Comparison of ENCODE assay signal across 13 cellular contexts in the genomic region with DNA sequence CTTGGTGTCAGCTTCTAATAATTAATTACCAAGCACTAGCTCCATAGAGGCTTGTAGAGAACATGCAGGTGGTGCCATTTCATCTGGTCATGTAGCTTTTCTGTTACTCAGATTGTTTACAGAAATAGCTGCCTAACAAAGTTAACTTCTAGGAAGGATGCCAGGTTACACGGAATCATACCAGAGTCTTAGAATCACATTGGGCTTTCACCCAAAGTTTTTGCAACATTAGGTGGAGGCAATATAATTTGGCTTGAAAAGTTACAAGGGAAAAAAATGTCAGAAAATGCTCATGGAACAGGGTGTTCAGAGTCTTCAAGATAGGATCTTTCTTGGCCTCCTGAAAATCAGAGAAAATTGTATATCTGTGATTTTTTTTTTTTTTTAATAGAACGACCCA.
DNase-seq lines count a peak whose midpoint lies in the region; TF ChIP-seq lines count a peak whose summit lies in the region.
"Had no signal": no experiment of that assay in that cellular context is flagged by ENCODE, and none has a peak within 500 bp of the region (broad histone marks: within the 10 kb centered on the region; RNA-seq: fewer than 3 reads in every experiment).

No MANE protein-coding gene starts in this region.

- no peaks in the 10 kb centered on the region for H3K79me2 ChIP-seq in fibroblast of lung (ENCODE audit: control insufficient read depth, insufficient read depth, low read length)

- H3K4me3 ChIP-seq in fibroblast of lung (replicated peaks in 1 of 4; ENCODE audit: control extremely low read depth in 1 of 4, insufficient read depth in 1 of 4, low read depth in 3 of 4, low read length in 4 of 4) (no peak overlapping the region), spleen (no peak overlapping the region), adrenal gland (no peak overlapping the region)
- H3K4me3 ChIP-seq: right lobe of liver had no signal

- no peak overlapping the region for H3K4me2 ChIP-seq in fibroblast of lung (ENCODE audit: extremely low read depth, insufficient read depth, low read length)

- TF ChIP-seq POLR2A in spleen (IDR thresholded peaks at IDR 0.05) (no peak), adrenal gland (IDR thresholded peaks at IDR 0.05) (no peak)

- no peaks in the 10 kb centered on the region for H3K4me1 ChIP-seq in fibroblast of lung (ENCODE audit: control insufficient read depth, extremely low read depth, insufficient read depth, low read length)
- peaks cover 7 to 38% (median 21%) of the 10 kb centered on the region in 6 donors for H3K4me1 ChIP-seq in spleen
- no peaks in the 10 kb centered on the region for H3K4me1 ChIP-seq in adrenal gland (replicated peaks in 1 of 2)
- H3K4me1 ChIP-seq: right lobe of liver had no signal

- no peaks in the 10 kb centered on the region for H3K36me3 ChIP-seq in fibroblast of lung (ENCODE audit: control insufficient read depth, insufficient read depth, low read length)
- peaks cover 0 to 6% (median 0%) of the 10 kb centered on the region in 6 donors for H3K36me3 ChIP-seq in spleen
- no peaks in the 10 kb centered on the region for H3K36me3 ChIP-seq in adrenal gland (replicated peaks in 1 of 2)
- H3K36me3 ChIP-seq: right lobe of liver had no signal

- no peak overlapping the region for H2AFZ ChIP-seq in fibroblast of lung (ENCODE audit: low read length)

- 84 to 93% (median 89%) methylated on average over 2 of the region's 2 CpGs for WGBS in spleen, 5 donors
- 46 to 54% (median 47%) methylated on average over 2 of the region's 2 CpGs for WGBS in adrenal gland, 4 donors

- no peak overlapping the region for H3K9ac ChIP-seq in fibroblast of lung (ENCODE audit: insufficient read depth, low read length)

- TF ChIP-seq CTCF in fibroblast of lung (conservative IDR thresholded peaks at IDR 0.05 in 1 of 2, IDR thresholded peaks at IDR 0.05 in 1 of 2; ENCODE audit: low read depth in 1 of 2, low read length in 2 of 2) = no peak
- no peak for TF ChIP-seq CTCF in spleen (IDR thresholded peaks at IDR 0.05 in 8 of 11, conservative IDR thresholded peaks at IDR 0.05 in 3 of 11)
- no peak for TF ChIP-seq CTCF in adrenal gland (IDR thresholded peaks at IDR 0.05)

- H3K9me3 ChIP-seq in fibroblast of lung (ENCODE audit: control insufficient read depth, insufficient read depth, low read depth, low read length) (no peaks in the 10 kb centered on the region), spleen (peaks cover 0 to 5% (median 0%) of the 10 kb centered on the region in 8 donors), adrenal gland (replicated peaks in 1 of 3) (no peaks in the 10 kb centered on the region)
- H3K9me3 ChIP-seq: right lobe of liver had no signal

- DNase-seq in EL (peak; percentile 59), NCI-H446 (lab: John Stamatoyannopoulos, UW) (peak; percentile 72 to 94), fibroblast of lung (ENCODE audit: low read depth in 2 of 2) (peak; percentile 91 to 96), renal cortical epithelial cell (ENCODE audit: low read depth) (peak; percentile 62), SW 1271 (lab: John Stamatoyannopoulos, UW) (no peak), spleen (no peak), adrenal gland (no peak)
- DNase-seq in activated effector memory CD4-positive, alpha-beta T cell treated with Interleukin-2 at 50 U/mL for 16 hours = no peak
- DNase-seq: activated CD4-positive, alpha-beta T cell treated with anti-CD3 and anti-CD28 coated beads, Interleukin-2, amount 10 ng/mL, durations not matched to agents 24 days and 14 days; activated effector memory CD4-positive, alpha-beta T cell treated with anti-CD3 and anti-CD28 coated beads, Interleukin-2, amount 50 U/mL, for 16 hours; CD8-positive, alpha-beta memory T cell; foreskin melanocyte; right lobe of liver had no signal

- H3K27me3 ChIP-seq in fibroblast of lung (ENCODE audit: control insufficient read depth, insufficient read depth, low read length) (no peaks in the 10 kb centered on the region), spleen (replicated peaks in 1 of 7) (no peaks in the 10 kb centered on the region), adrenal gland (no peaks in the 10 kb centered on the region)
- H3K27me3 ChIP-seq: right lobe of liver had no signal

- H4K20me1 ChIP-seq in fibroblast of lung (ENCODE audit: control insufficient read depth, extremely low read depth, insufficient read depth, low read length) = no peaks in the 10 kb centered on the region

- intact Hi-C loops in spleen (cut with DNase I; ENCODE audit: low total_unique reads) (loop anchor here (5.0 kb wide), 1 partner anchor 153 kb away; no protein-coding TSS in a partner anchor), adrenal gland (cut with DNase I) (no loop called here)

- no peak overlapping the region for H3K27ac ChIP-seq in fibroblast of lung (ENCODE audit: insufficient read depth, low read length)
- H3K27ac ChIP-seq in spleen = no peak overlapping the region
- H3K27ac ChIP-seq in adrenal gland = no peak overlapping the region
- H3K27ac ChIP-seq: right lobe of liver had no signal

Comparison
In these comparisons a context has a peak if more than half of its experiments do, and no peak if none do; other contexts are left out.
1. DNase-seq: peak in EL (single experiment), NCI-H446 (2 of 2), fibroblast of lung (2 of 2) and renal cortical epithelial cell (single experiment); none in SW 1271 (0 of 2), activated effector memory CD4-positive, alpha-beta T cell treated with Interleukin-2 at 50 U/mL for 16 hours (single experiment), spleen (single experiment) and adrenal gland (0 of 7).